21 cellular contexts compared by ENCODE assay signal in genomic region chr4:78527555-78527954, GRCh38. TPM values are rescaled to one million over a fixed set of nuclear protein-coding genes. Genes with fewer than 3 reads are reported as not detected.
"Had no signal": no experiment of that assay in that cellular context is flagged by ENCODE, and none has a peak within 500 bp of the region (broad histone marks: within the 10 kb centered on the region; RNA-seq: fewer than 3 reads in every experiment).

No MANE protein-coding gene starts in this region.

- DNase-seq: KBM-7, MV-4-11, NCI-H1092, NCI-H1105 treated with DMSO at 0.1 percent for 48 hours, NCI-H1417 treated with DMSO at 0.1 percent for 48 hours, NCI-H146, NCI-H1694 treated with DMSO at 0.1 percent for 48 hours, NCI-H1930, NCI-H2081, NCI-H2107, NCI-H226, NCI-H446, NCI-H510A, NCI-H524 treated with DMSO at 0.1 percent for 48 hours, NCI-H69, NCI-H774, SHP77 had no signal

- ATAC-seq: Panc1 had no signal

- H3K27ac ChIP-seq: HL-60, RWPE1 had no signal

RNA-seq across cellular contexts. Expression of gene ANXA3, which starts 24.0 kb away (rescaled TPM):
- total RNA-seq: LHCN-M2 had no signal
